13 cellular contexts compared by ENCODE assay signal in the genomic region with DNA sequence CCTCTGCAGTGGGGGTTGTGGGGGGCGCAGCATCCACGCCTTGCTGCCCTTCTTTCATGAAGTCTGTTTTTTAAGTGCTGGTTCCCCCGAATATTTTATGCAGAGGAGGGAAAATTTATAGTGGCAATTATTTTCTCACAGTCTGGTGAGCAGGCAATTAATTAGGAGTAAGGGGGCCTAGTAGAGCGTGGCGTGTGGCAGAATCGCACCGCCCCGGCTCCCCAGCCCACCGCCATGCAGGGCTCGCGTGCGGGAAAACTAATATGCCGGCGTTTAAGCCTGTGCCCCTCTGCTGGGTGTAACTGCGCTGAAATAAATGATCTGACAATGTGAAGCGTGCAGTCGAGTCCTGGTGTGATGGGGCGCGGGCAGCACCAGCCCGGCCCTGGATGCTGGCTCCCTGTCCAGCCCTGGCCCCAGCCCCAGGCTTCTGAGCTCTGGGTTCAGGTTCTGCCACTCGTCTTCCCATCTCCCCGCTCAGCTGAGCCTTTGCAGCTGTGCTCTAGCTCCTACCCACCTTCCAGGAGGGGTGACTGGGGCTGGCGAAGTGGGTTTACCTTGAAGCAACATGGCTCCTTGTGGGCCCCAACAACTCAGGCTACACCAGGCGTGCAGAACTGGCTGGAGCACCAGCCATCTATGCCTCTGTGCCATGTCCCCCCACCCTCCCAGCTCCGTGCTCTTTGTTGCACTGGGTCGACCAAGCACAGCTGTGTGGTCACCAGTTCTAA. TPM values are rescaled to one million over a fixed set of nuclear protein-coding genes. Genes with fewer than 3 reads are reported as not detected.
DNase-seq lines count a peak whose midpoint lies in the region; ATAC-seq and TF ChIP-seq lines count a peak whose summit lies in the region.
"Had no signal": no experiment of that assay in that cellular context is flagged by ENCODE, and none has a peak within 500 bp of the region (broad histone marks: within the 10 kb centered on the region; RNA-seq: fewer than 3 reads in every experiment).

No MANE protein-coding gene starts in this region.

- peaks cover 24% of the 10 kb centered on the region for H3K4me1 Mint-ChIP-seq in brain
- H3K4me1 Mint-ChIP-seq: CD14-positive monocyte had no signal

- TF ChIP-seq POLR2A in IMR-90 (IDR thresholded peaks at IDR 0.05; ENCODE audit: low read depth, low read length) (no peak), thyroid gland (IDR thresholded peaks at IDR 0.05) (no peak)

- no peak overlapping the region for H2BK20ac ChIP-seq in IMR-90 (ENCODE audit: low read depth, low read length)

- H3K9me1 ChIP-seq in IMR-90 (ENCODE audit: insufficient read depth, low read length), result no peaks in the 10 kb centered on the region

- H2BK15ac ChIP-seq in IMR-90 (ENCODE audit: low read depth, low read length), result no peak overlapping the region
- no peak overlapping the region for H2BK15ac ChIP-seq in neuronal stem cell (ENCODE audit: low read length)
- no peak overlapping the region for H2BK15ac ChIP-seq in mesenchymal stem cell (ENCODE audit: low read depth, poor library complexity, severe bottlenecking)

- H4K91ac ChIP-seq in IMR-90 (ENCODE audit: insufficient read depth, low read depth, low read length) (no peak overlapping the region), neuronal stem cell (ENCODE audit: low read depth, low read length, poor library complexity) (no peak overlapping the region), mesenchymal stem cell (ENCODE audit: low read length) (no peak overlapping the region)

- H3K27me3 ChIP-seq in IMR-90 (ENCODE audit: control insufficient read depth, insufficient read depth, low read length) (no peaks in the 10 kb centered on the region; the same call in 1 of the 2 replicates), neuronal stem cell (ENCODE audit: control insufficient read depth in 3 of 3, insufficient read depth in 3 of 3, low read depth in 1 of 3, low read length in 3 of 3) (no peaks in the 10 kb centered on the region), thyroid gland (no peaks in the 10 kb centered on the region), mesenchymal stem cell (ENCODE audit: control insufficient read depth in 1 of 2, insufficient read depth in 1 of 2, low read length in 2 of 2) (peaks cover 3 to 22% of the 10 kb centered on the region in 2 experiments)

- peaks cover 5% of the 10 kb centered on the region; the same call in 1 of the 2 replicates for H4K20me1 ChIP-seq in IMR-90 (ENCODE audit: insufficient read depth, low read length)

- POLR2A ChIA-PET in IMR-90 (lab: Charles Lee; ENCODE audit: unreplicated experiment), result no interaction called here

- H2BK12ac ChIP-seq in neuronal stem cell (ENCODE audit: low read length), result no peak overlapping the region
- H2BK12ac ChIP-seq in mesenchymal stem cell (ENCODE audit: low read length in 2 of 2), result no peak overlapping the region

- TF ChIP-seq CTCF in IMR-90 (conservative IDR thresholded peaks at IDR 0.05; ENCODE audit: low read depth, low read length) (no peak), brain (conservative IDR thresholded peaks at IDR 0.05) (no peak), thyroid gland (IDR thresholded peaks at IDR 0.05) (no peak)

- DNase-seq in NCI-H2171 treated with DMSO at 0.1 percent for 48 hours (lab: John Stamatoyannopoulos, UW), result peak; percentile 38
- no peak for DNase-seq in NCI-H2171 (lab: John Stamatoyannopoulos, UW)
- DNase-seq in IMR-90, result no peak
- DNase-seq in neuronal stem cell (ENCODE audit: low spot score), result no peak
- DNase-seq in thyroid gland, result no peak
- DNase-seq in mesenchymal stem cell, result no peak
- DNase-seq in ecto neural progenitor cell (ENCODE audit: low spot score), result no peak
- DNase-seq: DMS153 had no signal

- H3K14ac ChIP-seq in IMR-90 (replicated peaks; ENCODE audit: low read depth, low read length) (no peak overlapping the region), neuronal stem cell (ENCODE audit: low read length) (no peak overlapping the region), mesenchymal stem cell (ENCODE audit: low read length in 2 of 2) (peak overlapping the region in 1 of 2 experiments; percentile 35)

- no peak overlapping the region for H3K27ac ChIP-seq in IMR-90 (ENCODE audit: insufficient read depth, low read length)
- H3K27ac ChIP-seq in neuronal stem cell (replicated peaks; ENCODE audit: low read length), result no peak overlapping the region
- H3K27ac ChIP-seq in thyroid gland, result no peak overlapping the region
- H3K27ac ChIP-seq in mesenchymal stem cell (ENCODE audit: low read length, poor library complexity, severe bottlenecking), result no peak overlapping the region
- H3K27ac ChIP-seq: 22Rv1, GM23248 had no signal

- H3K4ac ChIP-seq in IMR-90 (ENCODE audit: low read depth, low read length) (no peak overlapping the region), neuronal stem cell (ENCODE audit: low read length) (no peak overlapping the region), mesenchymal stem cell (ENCODE audit: low read depth in 1 of 2, low read length in 2 of 2) (no peak overlapping the region)

- H3K4me3 Mint-ChIP-seq in brain, result peak overlapping the region in 2 of 5 experiments; percentile 24 to 43
- H3K4me3 Mint-ChIP-seq: CD14-positive monocyte; CD8-positive, alpha-beta T cell had no signal

- H3K9me3 Mint-ChIP-seq in brain, result peaks cover 0 to 3% (median 0%) of the 10 kb centered on the region in 5 experiments
- H3K9me3 Mint-ChIP-seq: CD14-positive monocyte; CD8-positive, alpha-beta T cell had no signal

- H3K36me3 ChIP-seq in IMR-90 (ENCODE audit: control insufficient read depth, insufficient read depth, low read length) (peaks cover 11% of the 10 kb centered on the region; the same call in 1 of the 2 replicates), neuronal stem cell (replicated peaks in 1 of 2; ENCODE audit: control insufficient read depth in 2 of 2, insufficient read depth in 2 of 2, low read length in 2 of 2) (peaks cover 10 to 19% of the 10 kb centered on the region in 2 donors), thyroid gland (peaks cover 18 to 24% of the 10 kb centered on the region in 2 donors), mesenchymal stem cell (ENCODE audit: control insufficient read depth in 1 of 2, insufficient read depth in 2 of 2, low read depth in 1 of 2, low read length in 2 of 2) (peaks cover 11 to 51% of the 10 kb centered on the region in 2 experiments)

- H4K8ac ChIP-seq in IMR-90 (ENCODE audit: low read depth in 2 of 2, low read length in 2 of 2), result no peak overlapping the region
- no peak overlapping the region for H4K8ac ChIP-seq in neuronal stem cell (ENCODE audit: low read depth, low read length)
- no peak overlapping the region for H4K8ac ChIP-seq in mesenchymal stem cell (ENCODE audit: low read length)

- H3K18ac ChIP-seq in IMR-90 (ENCODE audit: low read depth, low read length), result no peak overlapping the region
- H3K18ac ChIP-seq in neuronal stem cell (ENCODE audit: low read length), result peak overlapping the region; percentile 28
- H3K18ac ChIP-seq in mesenchymal stem cell (ENCODE audit: low read depth in 1 of 2, low read length in 2 of 2), result no peak overlapping the region

- H3K4me2 ChIP-seq in IMR-90 (ENCODE audit: low read depth, low read length) (no peak overlapping the region), neuronal stem cell (ENCODE audit: insufficient read depth, low read length, poor library complexity, severe bottlenecking) (no peak overlapping the region), mesenchymal stem cell (ENCODE audit: low read length, poor library complexity, severe bottlenecking) (no peak overlapping the region)

- intact Hi-C loops in IMR-90 (cut with micrococcal nuclease) (no loop called here), thyroid gland (cut with DNase I) (loop anchor here (2.0 kb wide), 1 partner anchor 304 kb away; no protein-coding TSS in a partner anchor)

- CTCF ChIA-PET in IMR-90 (lab: Yijun Ruan, JAX), result interaction anchor here (0.6 to 2.4 kb wide), 5 partner anchors 43 to 305 kb away, joined by 3 to 20 read pairs (median 4); no protein-coding TSS in a partner anchor

- no peak for TF ChIP-seq RAD21 in IMR-90 (IDR thresholded peaks at IDR 0.05; ENCODE audit: low read length)

- H2AFZ ChIP-seq in IMR-90 (replicated peaks; ENCODE audit: low read length, poor library complexity) (peak overlapping the region; percentile 43), neuronal stem cell (ENCODE audit: low read length) (no peak overlapping the region), mesenchymal stem cell (ENCODE audit: low read depth, low read length) (no peak overlapping the region)
- H2AFZ ChIP-seq: GM23248 had no signal

- in situ Hi-C loops in IMR-90 (cut with MboI; ENCODE audit: low sequenced_read_pairs), result loop anchor here (10.0 to 25.0 kb wide), 2 partner anchors 306 to 624 kb away; no protein-coding TSS in a partner anchor

- H3K27ac Mint-ChIP-seq in brain, result peak overlapping the region in 3 of 5 experiments; percentile 65 to 82 (median 73)
- H3K27ac Mint-ChIP-seq: CD8-positive, alpha-beta T cell had no signal

- no peak overlapping the region for H3K4me3 ChIP-seq in IMR-90 (ENCODE audit: insufficient read depth, low read depth, low read length)
- no peak overlapping the region for H3K4me3 ChIP-seq in neuronal stem cell (ENCODE audit: low read length in 2 of 2)
- H3K4me3 ChIP-seq in thyroid gland (replicated peaks in 1 of 3), result no peak overlapping the region
- H3K4me3 ChIP-seq in mesenchymal stem cell (ENCODE audit: insufficient read depth in 1 of 2, low read depth in 1 of 2, low read length in 2 of 2), result no peak overlapping the region
- H3K4me3 ChIP-seq: GM23248 had no signal

- H3K56ac ChIP-seq in IMR-90 (ENCODE audit: extremely low read depth, insufficient read depth, low read length), result no peak overlapping the region

- WGBS in IMR-90 (ENCODE audit: extremely low coverage in 2 of 2, insufficient read length in 1 of 2), 2 experiments, result 89% methylated on average over 11 of the region's 26 CpGs; no CpG with 5 or more reads in 1 of the 2 experiments
- WGBS in neuronal stem cell (ENCODE audit: extremely low coverage in 2 of 2, insufficient read length in 2 of 2, insufficient replicate concordance in 1 of 2), 2 donors, result no CpG with 5 or more reads among the region's 26 CpGs
- 93 to 95% methylated on average over 22 to 26 of the region's 26 CpGs for WGBS in thyroid gland, 2 donors
- WGBS in mesenchymal stem cell, result 92% methylated on average over 26 of the region's 26 CpGs

- H2BK5ac ChIP-seq in IMR-90 (ENCODE audit: low read depth, low read length, poor library complexity, severe bottlenecking) (no peak overlapping the region), neuronal stem cell (ENCODE audit: low read length) (no peak overlapping the region), mesenchymal stem cell (ENCODE audit: low read depth, low read length, poor library complexity, severe bottlenecking) (no peak overlapping the region)

- dilution Hi-C loops in IMR-90 (cut with HindIII; ENCODE audit: low sequenced_read_pairs, unreplicated experiment), result no loop called here

- no peak for ATAC-seq in IMR-90 (ENCODE audit: low read depth)

- H3K9ac ChIP-seq in IMR-90 (ENCODE audit: low read depth, low read length) (no peak overlapping the region), neuronal stem cell (ENCODE audit: low read depth, low read length, poor library complexity) (peak overlapping the region; percentile 21), mesenchymal stem cell (ENCODE audit: low read length) (no peak overlapping the region)
- H3K9ac ChIP-seq: GM23248 had no signal

- H3K27me3 Mint-ChIP-seq in brain, result peaks cover 3% of the 10 kb centered on the region

- H2BK120ac ChIP-seq in IMR-90 (ENCODE audit: low read depth, low read length), result no peak overlapping the region
- H2BK120ac ChIP-seq in neuronal stem cell (ENCODE audit: low read depth, low read length), result no peak overlapping the region
- no peak overlapping the region for H2BK120ac ChIP-seq in mesenchymal stem cell (ENCODE audit: low read depth, low read length)

- H3K23ac ChIP-seq in IMR-90 (ENCODE audit: low read depth, low read length) (no peak overlapping the region), neuronal stem cell (ENCODE audit: low read depth, low read length, poor library complexity) (peak overlapping the region; percentile 55), mesenchymal stem cell (ENCODE audit: low read length in 2 of 2) (no peak overlapping the region)

- no peaks in the 10 kb centered on the region for H3K9me3 ChIP-seq in IMR-90 (ENCODE audit: control insufficient read depth, insufficient read depth, low read length)
- no peaks in the 10 kb centered on the region for H3K9me3 ChIP-seq in neuronal stem cell (replicated peaks in 1 of 2; ENCODE audit: control insufficient read depth in 2 of 2, insufficient read depth in 1 of 2, low read depth in 1 of 2, low read length in 2 of 2)
- H3K9me3 ChIP-seq in thyroid gland, result no peaks in the 10 kb centered on the region
- H3K9me3 ChIP-seq in mesenchymal stem cell (ENCODE audit: control insufficient read depth, low read length), result no peaks in the 10 kb centered on the region

- H2AK9ac ChIP-seq in IMR-90 (replicated peaks; ENCODE audit: low read depth, low read length, poor library complexity), result no peak overlapping the region

- no peaks in the 10 kb centered on the region for H3K4me1 ChIP-seq in IMR-90 (ENCODE audit: control insufficient read depth, insufficient read depth, low read length)
- H3K4me1 ChIP-seq in neuronal stem cell (ENCODE audit: control insufficient read depth in 2 of 2, insufficient read depth in 1 of 2, low read depth in 1 of 2, low read length in 2 of 2), result peaks cover 0 to 2% of the 10 kb centered on the region in 2 donors
- peaks cover 0 to 9% of the 10 kb centered on the region in 2 donors for H3K4me1 ChIP-seq in thyroid gland
- H3K4me1 ChIP-seq in mesenchymal stem cell (ENCODE audit: control insufficient read depth, insufficient read depth, low read depth, low read length), result no peaks in the 10 kb centered on the region

- H2AK5ac ChIP-seq in IMR-90 (ENCODE audit: low read depth, low read length) (no peak overlapping the region), neuronal stem cell (ENCODE audit: low read depth, low read length) (peak overlapping the region; percentile 75), mesenchymal stem cell (ENCODE audit: low read length, severe bottlenecking) (no peak overlapping the region)

- no TSS peak for BruUV-seq in IMR-90 (replicated peaks; lab: Mats Ljungman, UMichigan)

- H3K36me3 Mint-ChIP-seq in brain, result no peaks in the 10 kb centered on the region

- H4K5ac ChIP-seq in IMR-90 (ENCODE audit: low read depth, low read length), result no peak overlapping the region

- H3K79me1 ChIP-seq in IMR-90 (ENCODE audit: low read depth in 1 of 2, low read length in 2 of 2) (no peaks in the 10 kb centered on the region), neuronal stem cell (ENCODE audit: low read depth, low read length) (peaks cover 3% of the 10 kb centered on the region), mesenchymal stem cell (replicated peaks; ENCODE audit: low read length, poor library complexity, severe bottlenecking) (no peaks in the 10 kb centered on the region)

RNA-seq across cellular contexts. Expression of gene ENGASE, which starts 13.8 kb away (rescaled TPM):
- 2.5 and 3.9 TPM in 2 replicates for total RNA-seq in IMR-90 (2012; rRNA removed)
- polyA plus RNA-seq in IMR-90 (2012; rRNA removed), result 10.4 and 12.1 TPM in 2 replicates
- polyA plus RNA-seq in IMR-90 (2012; cell fraction: cytosol; rRNA removed), result 5.4 and 8.9 TPM in 2 replicates
- 108 and 158 TPM in 2 replicates for polyA plus RNA-seq in IMR-90 (2012; cell fraction: nucleus; rRNA removed; ENCODE audit: low replicate concordance)
- polyA plus RNA-seq in brain (ENCODE audit: insufficient read depth, low read depth, low replicate concordance), result 7.1 TPM
- polyA plus RNA-seq in neuronal stem cell (2013, experiment 1 of 2), result 17.4 TPM
- polyA plus RNA-seq in neuronal stem cell (2013, experiment 2 of 2), result 18.1 TPM
- 10 to 100 TPM; 23.9 to 37.1 (median 31.2) TPM for total RNA-seq in thyroid gland
- polyA plus RNA-seq in mesenchymal stem cell (2013, experiment 1 of 2), result 6.9 TPM
- polyA plus RNA-seq in mesenchymal stem cell (2013, experiment 2 of 2), result 5.8 TPM
